In the genomic region with DNA sequence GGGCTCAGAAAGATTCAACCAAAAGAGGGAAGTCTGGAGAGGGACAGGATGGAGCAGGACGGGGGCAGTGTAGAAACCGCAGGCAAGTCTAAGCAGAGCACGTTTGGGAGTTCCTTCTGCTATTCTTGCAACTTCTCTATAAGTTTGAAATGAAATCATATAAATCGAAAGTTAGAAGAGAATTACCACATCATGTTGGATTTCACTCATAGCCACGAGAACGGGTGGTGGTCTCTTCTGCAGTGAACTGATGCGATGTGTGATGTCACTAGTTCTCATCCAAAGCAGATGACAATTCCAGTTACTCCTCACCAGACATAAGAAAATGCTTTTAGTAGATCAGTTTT, we compare ENCODE assay signal across 12 cellular contexts. TPM values are rescaled to one million over a fixed set of nuclear protein-coding genes. Genes with fewer than 3 reads are reported as not detected.
DNase-seq lines count a peak whose midpoint lies in the region; ATAC-seq and TF ChIP-seq lines count a peak whose summit lies in the region.
"Had no signal": no experiment of that assay in that cellular context is flagged by ENCODE, and none has a peak within 500 bp of the region (broad histone marks: within the 10 kb centered on the region; RNA-seq: fewer than 3 reads in every experiment).

No MANE protein-coding gene starts in this region.

- CTCF ChIA-PET in CD8-positive, alpha-beta T cell (lab: Charles Lee), result interaction anchor here (0.6 to 1.0 kb wide), 2 partner anchors 24 to 272 kb away, joined by 3 read pairs; no protein-coding TSS in a partner anchor

- H3K27ac ChIP-seq in CD8-positive, alpha-beta T cell (ENCODE audit: low read depth, low read length), result no peak overlapping the region
- H3K27ac ChIP-seq: ovary, WERI-Rb-1 had no signal

- DNase-seq in CD8-positive, alpha-beta T cell, result no peak
- DNase-seq in MV-4-11 (lab: John Stamatoyannopoulos, UW), result peak; percentile 98
- no peak for DNase-seq in activated naive CD8-positive, alpha-beta T cell treated with anti-CD3 and anti-CD28 coated beads for 36 hours
- DNase-seq in natural killer cell, result no peak
- DNase-seq in SW480 (ENCODE audit: low spot score), result no peak
- DNase-seq in midbrain (lab: John Stamatoyannopoulos, UW), result no peak
- DNase-seq in NCI-H345 (lab: John Stamatoyannopoulos, UW), result no peak
- DNase-seq: DMS 273 treated with DMSO at 0.1 percent for 48 hours, left colon, ovary, WERI-Rb-1 had no signal

- POLR2A ChIA-PET in CD8-positive, alpha-beta T cell (lab: Charles Lee), result no interaction called here

- ATAC-seq in CD8-positive, alpha-beta T cell, result peak; percentile 38
- ATAC-seq in natural killer cell, result peak; percentile 12 to 73 (median 35)
- ATAC-seq: left colon had no signal

- H3K27me3 ChIP-seq in CD8-positive, alpha-beta T cell (ENCODE audit: insufficient read depth, low read length), result no peaks in the 10 kb centered on the region
- H3K27me3 ChIP-seq: ovary had no signal

- H3K9me3 Mint-ChIP-seq in CD8-positive, alpha-beta T cell, result peaks cover 6% of the 10 kb centered on the region
- peaks cover 29% of the 10 kb centered on the region for H3K9me3 Mint-ChIP-seq in activated naive CD8-positive, alpha-beta T cell treated with anti-CD3 and anti-CD28 coated beads for 36 hours
- H3K9me3 Mint-ChIP-seq in natural killer cell, result peaks cover 0 to 3% of the 10 kb centered on the region in 2 donors

- peak overlapping the region; percentile 25 for H3K27ac Mint-ChIP-seq in CD8-positive, alpha-beta T cell
- H3K27ac Mint-ChIP-seq in activated naive CD8-positive, alpha-beta T cell treated with anti-CD3 and anti-CD28 coated beads for 36 hours, result peak overlapping the region; percentile 85
- peak overlapping the region in 1 of 2 donors; percentile 25 for H3K27ac Mint-ChIP-seq in natural killer cell

- no peaks in the 10 kb centered on the region for H3K9me3 ChIP-seq in CD8-positive, alpha-beta T cell (ENCODE audit: low read length)
- H3K9me3 ChIP-seq: ovary had no signal

- H3K36me3 Mint-ChIP-seq in CD8-positive, alpha-beta T cell, result peaks cover 56% of the 10 kb centered on the region
- H3K36me3 Mint-ChIP-seq in activated naive CD8-positive, alpha-beta T cell treated with anti-CD3 and anti-CD28 coated beads for 36 hours, result peaks cover 45% of the 10 kb centered on the region
- H3K36me3 Mint-ChIP-seq in natural killer cell, result peaks cover 11% of the 10 kb centered on the region

- no peak overlapping the region for H3K4me3 ChIP-seq in CD8-positive, alpha-beta T cell (ENCODE audit: low read depth, low read length)
- H3K4me3 ChIP-seq: ovary had no signal

- H3K4me1 ChIP-seq in CD8-positive, alpha-beta T cell (ENCODE audit: insufficient read depth, low read length), result peaks cover 5% of the 10 kb centered on the region

- H3K4me1 Mint-ChIP-seq in CD8-positive, alpha-beta T cell (ENCODE audit: low read depth), result peaks cover 23% of the 10 kb centered on the region
- peaks cover 24% of the 10 kb centered on the region for H3K4me1 Mint-ChIP-seq in activated naive CD8-positive, alpha-beta T cell treated with anti-CD3 and anti-CD28 coated beads for 36 hours
- H3K4me1 Mint-ChIP-seq in natural killer cell, result peaks cover 10 to 13% of the 10 kb centered on the region in 2 donors

- H3K4me3 Mint-ChIP-seq in CD8-positive, alpha-beta T cell, result peak overlapping the region; percentile 22
- peak overlapping the region; percentile 79 for H3K4me3 Mint-ChIP-seq in activated naive CD8-positive, alpha-beta T cell treated with anti-CD3 and anti-CD28 coated beads for 36 hours
- no peak overlapping the region for H3K4me3 Mint-ChIP-seq in natural killer cell

- TF ChIP-seq CTCF in CD8-positive, alpha-beta T cell (IDR thresholded peaks at IDR 0.05), result no peak
- no peak for TF ChIP-seq CTCF in natural killer cell (IDR thresholded peaks at IDR 0.05)

- intact Hi-C loops in CD8-positive, alpha-beta T cell (cut with DNase I, micrococcal nuclease), result no loop called here
- intact Hi-C loops in natural killer cell (cut with micrococcal nuclease), result no loop called here

- H3K36me3 ChIP-seq in CD8-positive, alpha-beta T cell (ENCODE audit: insufficient read depth, low read length), result no peaks in the 10 kb centered on the region
- H3K36me3 ChIP-seq: ovary, WERI-Rb-1 had no signal

- no peaks in the 10 kb centered on the region for H3K27me3 Mint-ChIP-seq in CD8-positive, alpha-beta T cell (ENCODE audit: low read depth)
- H3K27me3 Mint-ChIP-seq in activated naive CD8-positive, alpha-beta T cell treated with anti-CD3 and anti-CD28 coated beads for 36 hours, result no peaks in the 10 kb centered on the region
- peaks cover 47 to 88% of the 10 kb centered on the region in 2 donors for H3K27me3 Mint-ChIP-seq in natural killer cell (ENCODE audit: low read depth in 2 of 2)

RNA-seq across cellular contexts. Expression of gene KCNQ1, which starts 36.0 kb away (rescaled TPM):
- total RNA-seq in CD8-positive, alpha-beta T cell, result 10 to 100 TPM; 24.9 to 25.7 TPM
- 1 to 10 TPM; 6.7 to 9.6 TPM for total RNA-seq in activated naive CD8-positive, alpha-beta T cell treated with anti-CD3 and anti-CD28 coated beads for 36 hours
- 1 to 10 TPM; 1.9 to 7.8 (median 3.3) TPM for total RNA-seq in natural killer cell
- total RNA-seq: fibroblast of villous mesenchyme had no signal

RNA-seq across cellular contexts. Expression of gene TRPM5, which starts 36.5 kb away (rescaled TPM):
- under 1 TPM; 0.60 to 0.64 TPM for total RNA-seq in CD8-positive, alpha-beta T cell
- total RNA-seq in activated naive CD8-positive, alpha-beta T cell treated with anti-CD3 and anti-CD28 coated beads for 36 hours, result not detected
- not detected for total RNA-seq in natural killer cell
- total RNA-seq: fibroblast of villous mesenchyme had no signal
